ENCODE assay signal across 1 cellular context in the genomic region with DNA sequence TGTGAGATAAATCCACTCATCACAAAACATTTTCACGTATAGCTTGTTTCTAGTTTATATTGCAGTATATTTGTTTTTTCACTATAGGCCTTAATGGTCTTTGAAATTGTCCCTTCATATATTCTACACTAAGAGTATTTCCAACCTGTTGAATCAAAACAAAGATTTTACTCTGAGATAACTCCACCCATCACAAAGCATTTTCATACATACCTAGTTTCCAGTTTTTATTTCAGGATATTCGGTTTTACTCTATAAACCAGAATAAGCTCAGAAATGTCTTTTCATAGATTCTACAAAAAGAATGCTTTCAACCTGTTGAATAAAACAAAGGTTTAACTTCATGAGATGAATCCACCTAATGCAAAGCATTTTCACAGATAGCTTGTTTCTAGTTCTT.
"Had no signal": no experiment of that assay in that cellular context is flagged by ENCODE, and none has a peak within 500 bp of the region (broad histone marks: within the 10 kb centered on the region; RNA-seq: fewer than 3 reads in every experiment).

No MANE protein-coding gene starts in this region.

- H3K4me3 ChIP-seq: GM12878 had no signal

- ATAC-seq: GM12878 had no signal
